Comparison of ENCODE assay signal across 8 cellular contexts in genomic region chr19:14118165-14119051, GRCh38. TPM values are rescaled to one million over a fixed set of nuclear protein-coding genes. Genes with fewer than 3 reads are reported as not detected.
DNase-seq lines count a peak whose midpoint lies in the region; ATAC-seq, FAIRE-seq and TF ChIP-seq lines count a peak whose summit lies in the region.

No MANE protein-coding gene starts in this region.

- ATAC-seq in HG03439 (IDR thresholded peaks at IDR 0.05; ENCODE audit: unreplicated experiment) = peak; percentile 39
- peak; percentile 41 to 66 (median 50) for ATAC-seq in heart right ventricle
- peak in 3 of 4 donors; percentile 11 to 58 (median 54) for ATAC-seq in pancreas

- peak overlapping the region; percentile 98 for H3K27ac ChIP-seq in RWPE1
- H3K27ac ChIP-seq in adrenal gland = peak overlapping the region; percentile 89 to 100 (median 97)
- peak overlapping the region; percentile 86 to 100 (median 99) for H3K27ac ChIP-seq in heart right ventricle
- H3K27ac ChIP-seq in pancreas = peak overlapping the region; percentile 89 to 97 (median 95)

- H3K36me3 ChIP-seq in adrenal gland (replicated peaks in 1 of 2) (no peaks in the 10 kb centered on the region), heart right ventricle (no peaks in the 10 kb centered on the region), pancreas (no peaks in the 10 kb centered on the region)

- peak; percentile 37 for DNase-seq in activated CD4-positive, CD25-positive, alpha-beta regulatory T cell treated with anti-CD3 and anti-CD28 coated beads, Interleukin-2, amount 50 U/mL, for 72 hours
- no peak for DNase-seq in activated CD4-positive, CD25-positive, alpha-beta regulatory T cell (lab: John Stamatoyannopoulos, UW)
- peak; percentile 54 for DNase-seq in RWPE1 (ENCODE audit: low spot score)
- peak; percentile 82 to 97 (median 95) for DNase-seq in adrenal gland
- peak; percentile 71 to 78 for DNase-seq in heart right ventricle
- peak; percentile 57 to 88 (median 65) for DNase-seq in pancreas
- no peak for DNase-seq in GM19238 (ENCODE audit: insufficient read length, low spot score)

- H3K4me1 ChIP-seq in adrenal gland (replicated peaks in 1 of 2) (peaks cover 40 to 56% of the 10 kb centered on the region in 2 donors), heart right ventricle (peaks cover 31 to 59% (median 55%) of the 10 kb centered on the region in 9 donors), pancreas (peaks cover 14 to 35% (median 21%) of the 10 kb centered on the region in 3 donors)

- intact Hi-C loops in adrenal gland (cut with DNase I) = no loop called here
- intact Hi-C loops in heart right ventricle (cut with DNase I) = loop anchor here in 8 of 10 donors (1.0 to 5.0 kb wide), 3 partner anchors 18 to 41 kb away; partner anchors contain the start of gene ASF1B (in 1 of the 8)
- intact Hi-C loops in pancreas (cut with DNase I) = no loop called here

- peak; percentile 77 to 79 for TF ChIP-seq POLR2A in adrenal gland (IDR thresholded peaks at IDR 0.05)

- CTCF ChIA-PET in RWPE1 (lab: Yijun Ruan, JAX) = interaction anchor here (0.7 kb wide), 1 partner anchor 44 kb away, joined by 3 read pairs; no protein-coding TSS in a partner anchor

- 1 to 4% (median 2%) methylated on average over 8 to 60 of the region's 61 CpGs for WGBS in adrenal gland, 4 donors
- 1 to 2% methylated on average over 52 to 61 of the region's 61 CpGs for WGBS in heart right ventricle, 2 donors
- WGBS in pancreas, 2 donors = 2 to 3% methylated on average over 41 to 61 of the region's 61 CpGs

- FAIRE-seq in pancreas (lab: Jason Lieb, UNC) = no peak

- H3K9me3 ChIP-seq in adrenal gland (replicated peaks in 1 of 3) (no peaks in the 10 kb centered on the region), heart right ventricle (no peaks in the 10 kb centered on the region), pancreas (no peaks in the 10 kb centered on the region)

- no peak for TF ChIP-seq CTCF in RWPE1 (conservative IDR thresholded peaks at IDR 0.05; ENCODE audit: low read depth)
- peak in 1 of 6 experiments; percentile 11 for TF ChIP-seq CTCF in adrenal gland (IDR thresholded peaks at IDR 0.05)
- TF ChIP-seq CTCF in heart right ventricle (IDR thresholded peaks at IDR 0.05) = peak in 1 of 9 donors; percentile 6
- TF ChIP-seq CTCF in pancreas (IDR thresholded peaks at IDR 0.05) = no peak

- H3K27me3 ChIP-seq in adrenal gland (no peaks in the 10 kb centered on the region), heart right ventricle (no peaks in the 10 kb centered on the region), pancreas (no peaks in the 10 kb centered on the region)

- H3K4me3 ChIP-seq in adrenal gland = peak overlapping the region in 2 of 4 donors; percentile 14 to 61
- H3K4me3 ChIP-seq in heart right ventricle = peak overlapping the region; percentile 16 to 95 (median 60)
- H3K4me3 ChIP-seq in pancreas = peak overlapping the region; percentile 28 to 92 (median 40)

- POLR2A ChIA-PET in RWPE1 (lab: Yijun Ruan, JAX; ENCODE audit: low non-redundant PET) = no interaction called here

RNA-seq across cellular contexts. Expression of gene PRKACA, which starts 0.8 kb away (rescaled TPM):
- 100 to 1,000 TPM; 106 to 457 (median 189) TPM for total RNA-seq in adrenal gland
- polyA plus RNA-seq in adrenal gland = 100 to 1,000 TPM; 145 to 352 (median 155) TPM
- total RNA-seq in heart right ventricle = 100 to 1,000 TPM; 473 to 691 (median 518) TPM
- 100 to 1,000 TPM; 196 to 214 TPM for polyA plus RNA-seq in heart right ventricle
- total RNA-seq in pancreas = 10 to 100 TPM; 25.3 to 42.9 (median 35.5) TPM
- 10 to 100 TPM; 27.5 to 28.2 TPM for polyA plus RNA-seq in pancreas

RNA-seq across cellular contexts. Expression of gene ASF1B, which starts 18.0 kb away (rescaled TPM):
- total RNA-seq in adrenal gland (1 to 10 TPM in 7 of 8 donors, under 1 TPM in 1; 0.48 to 8.2 (median 2.2) TPM), heart right ventricle (1 to 10 TPM in 3 of 10 donors, under 1 TPM in 7; 0.17 to 5.6 (median 0.63) TPM), pancreas (1 to 10 TPM in 2 of 6 donors, under 1 TPM in 4; 0.14 to 1.1 (median 0.41) TPM)
- polyA plus RNA-seq in adrenal gland (1 to 10 TPM in 1 of 3 donors, under 1 TPM in 2; 0.72 to 1.6 (median 0.74) TPM), heart right ventricle (under 1 TPM; 0.59 to 0.90 TPM), pancreas (under 1 TPM; 0.30 to 0.70 TPM)

RNA-seq across cellular contexts. Expression of gene SAMD1, which starts 27.9 kb away (rescaled TPM):
- 10 to 100 TPM; 13.2 to 40.6 (median 27.2) TPM for total RNA-seq in adrenal gland
- polyA plus RNA-seq in adrenal gland = 10 to 100 TPM; 10.0 to 41.9 (median 28.4) TPM
- 10 to 100 TPM; 26.7 to 53.0 (median 33.7) TPM for total RNA-seq in heart right ventricle
- polyA plus RNA-seq in heart right ventricle = 10 to 100 TPM; 34.4 to 55.3 TPM
- total RNA-seq in pancreas = 10 to 100 TPM in 4 of 6 donors, 1 to 10 TPM in 2; 7.9 to 24.3 (median 15.1) TPM
- 10 to 100 TPM; 17.2 TPM for polyA plus RNA-seq in pancreas

RNA-seq across cellular contexts. Expression of gene C19orf67, which starts 32.8 kb away (rescaled TPM):
- total RNA-seq in adrenal gland (not detected), heart right ventricle (not detected), pancreas (not detected)
- polyA plus RNA-seq in adrenal gland (not detected), heart right ventricle (not detected), pancreas (not detected)

RNA-seq across cellular contexts. Expression of gene MISP3, which starts 45.8 kb away (rescaled TPM):
- total RNA-seq in adrenal gland (10 to 100 TPM in 2 of 8 donors, 1 to 10 TPM in 6; 2.4 to 87.9 (median 3.2) TPM), heart right ventricle (10 to 100 TPM in 1 of 10 donors, 1 to 10 TPM in 9; 3.1 to 10.3 (median 5.9) TPM), pancreas (1 to 10 TPM; 6.4 to 9.4 (median 7.4) TPM)
- polyA plus RNA-seq in adrenal gland (1 to 10 TPM; 1.7 to 9.8 (median 4.0) TPM), heart right ventricle (10 to 100 TPM in 1 of 2 donors, 1 to 10 TPM in 1; 5.7 to 12.4 TPM), pancreas (10 to 100 TPM; 13.3 to 21.4 TPM)

Comparison
In these comparisons a context has a peak if more than half of its experiments do, and no peak if none do; other contexts are left out.
1. DNase-seq: peak in activated CD4-positive, CD25-positive, alpha-beta regulatory T cell treated with anti-CD3 and anti-CD28 coated beads, Interleukin-2, amount 50 U/mL, for 72 hours (single experiment), RWPE1 (single experiment), adrenal gland (7 of 7), heart right ventricle (2 of 2) and pancreas (6 of 6); none in activated CD4-positive, CD25-positive, alpha-beta regulatory T cell (0 of 4) and GM19238 (single experiment).
2. intact Hi-C loops: an anchor here in heart right ventricle (1.0 to 5.0 kb wide); none called in adrenal gland and pancreas.
3. Peak in every context shown above with its lines, with median percentiles within 50 percentile points of each other: ATAC-seq and H3K27ac ChIP-seq.